9 cellular contexts compared by ENCODE assay signal in the genomic region with DNA sequence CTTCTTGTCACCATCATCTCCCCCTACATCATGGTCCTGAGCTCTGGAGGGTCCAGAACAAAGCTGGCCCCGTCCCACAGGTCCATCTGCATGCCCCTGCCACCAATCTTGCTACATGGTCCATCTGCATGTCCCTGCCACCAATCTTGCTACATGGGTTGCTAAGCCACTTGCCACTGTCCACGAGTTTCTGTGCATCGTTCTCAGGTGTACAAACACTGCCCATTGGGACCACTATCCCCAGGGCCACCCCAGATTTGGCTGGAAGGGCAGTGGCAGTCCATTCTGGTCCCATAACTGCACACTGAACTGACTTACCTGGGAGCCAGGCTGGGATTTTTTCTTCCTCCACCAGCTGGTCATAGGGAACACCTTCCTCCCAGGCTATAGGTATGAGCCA. TPM values are rescaled to one million over a fixed set of nuclear protein-coding genes. Genes with fewer than 3 reads are reported as not detected.
"Had no signal": no experiment of that assay in that cellular context is flagged by ENCODE, and none has a peak within 500 bp of the region (broad histone marks: within the 10 kb centered on the region; RNA-seq: fewer than 3 reads in every experiment).

No MANE protein-coding gene starts in this region.

- DNase-seq: GM23248, GOT3, H7, HFFc6, IMR-90 had no signal

- H3K27ac ChIP-seq: GM23248 had no signal

- FAIRE-seq: HTR-8/SVneo had no signal

- H3K27ac Mint-ChIP-seq: HFFc6 had no signal

- H2AFZ ChIP-seq: GM23248 had no signal

- H3K4me3 ChIP-seq: GM23248, HAP-1 had no signal

- H3K9me3 Mint-ChIP-seq: HFFc6 had no signal

- H3K9me3 ChIP-seq: HAP-1 had no signal

- H3K4me1 ChIP-seq: HAP-1 had no signal

- H3K36me3 ChIP-seq: HAP-1 had no signal

- H3K4me3 Mint-ChIP-seq: HFFc6 had no signal

- ATAC-seq: HCT116 had no signal

- H3K9ac ChIP-seq: GM23248 had no signal

RNA-seq across cellular contexts. Expression of a gene that starts 8.0 kb away (rescaled TPM):
- total RNA-seq: GM23248, HFFc6, HT-29, IMR-90 had no signal
- polyA plus RNA-seq: GM23248, IMR-90 had no signal
